In the genomic region with DNA sequence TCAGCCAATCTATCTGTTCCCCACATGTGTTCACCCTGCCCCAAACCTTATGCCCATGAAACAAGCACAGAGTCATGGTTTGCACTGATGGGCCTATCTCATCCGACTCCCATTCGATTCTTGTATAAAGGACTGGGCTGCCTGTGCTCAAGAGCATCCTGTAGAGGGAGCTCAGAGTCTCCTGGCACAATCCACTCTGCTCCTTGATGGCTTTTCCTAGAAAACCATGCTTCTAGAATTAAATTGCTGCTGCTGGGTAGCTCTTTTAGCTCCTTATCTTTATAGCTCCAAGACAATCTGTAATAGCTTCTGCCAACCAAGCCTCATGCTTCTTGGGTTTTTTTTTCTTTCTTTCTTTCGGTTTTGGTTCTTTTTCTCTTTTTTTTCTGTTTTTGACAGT, we compare ENCODE assay signal across 8 cellular contexts. TPM values are rescaled to one million over a fixed set of nuclear protein-coding genes. Genes with fewer than 3 reads are reported as not detected.
DNase-seq lines count a peak whose midpoint lies in the region; ATAC-seq, FAIRE-seq and TF ChIP-seq lines count a peak whose summit lies in the region.

No MANE protein-coding gene starts in this region.

- no peaks in the 10 kb centered on the region for H3K36me3 ChIP-seq in uterus

- no peak overlapping the region for H2BK5ac ChIP-seq in H9 (ENCODE audit: insufficient read length, low read length)

- no peak overlapping the region for H3T11ph ChIP-seq in H9 (ENCODE audit: low read length)

- FAIRE-seq in H54 (lab: Jason Lieb, UNC), result no peak

- H2BK120ac ChIP-seq in H9 (ENCODE audit: low read depth, low read length, poor library complexity, severe bottlenecking), result no peak overlapping the region

- no peaks in the 10 kb centered on the region; the same call in 1 of the 2 replicates for H3K27me3 ChIP-seq in H9 (ENCODE audit: insufficient read depth, low read length)
- no peaks in the 10 kb centered on the region for H3K27me3 ChIP-seq in uterus

- no peak overlapping the region for H3K56ac ChIP-seq in H9 (ENCODE audit: insufficient read length, low read depth, low read length)

- DNase-seq in ACHN, result peak; percentile 35
- DNase-seq in H9, result peak; percentile 53
- DNase-seq in SK-MEL-5 (ENCODE audit: low read depth, low spot score), result peak; percentile 76
- DNase-seq in glutamatergic neuron, result no peak
- no peak for DNase-seq in activated CD4-positive, alpha-beta T cell treated with anti-CD3 and anti-CD28 coated beads, Interleukin-2, amount 50 U/mL, for 1 hour
- no peak for DNase-seq in H54 (ENCODE audit: insufficient read length, low spot score)
- no peak for DNase-seq in uterus

- no peak overlapping the region for H2BK12ac ChIP-seq in H9 (ENCODE audit: insufficient read length, low read depth, low read length)

- no peak overlapping the region for H2AFZ ChIP-seq in H9 (ENCODE audit: low read length)

- H2BK15ac ChIP-seq in H9 (ENCODE audit: low read depth, low read length), result no peak overlapping the region

- H3K9me3 Mint-ChIP-seq in H9, result no peaks in the 10 kb centered on the region
- peaks cover 2% of the 10 kb centered on the region for H3K9me3 Mint-ChIP-seq in glutamatergic neuron (ENCODE audit: unreplicated experiment)

- H3K4me2 ChIP-seq in H9 (ENCODE audit: insufficient read depth, insufficient read length, low read length), result no peak overlapping the region

- H3K9me3 ChIP-seq in H9 (ENCODE audit: control insufficient read depth, low read depth, low read length) (no peaks in the 10 kb centered on the region), uterus (no peaks in the 10 kb centered on the region)

- no peak overlapping the region for H4K91ac ChIP-seq in H9 (ENCODE audit: insufficient read length, low read depth, low read length)

- TF ChIP-seq CTCF in H9 (conservative IDR thresholded peaks at IDR 0.05) (peak; percentile 78), glutamatergic neuron (IDR thresholded peaks at IDR 0.05; ENCODE audit: partially characterized antibody, unreplicated experiment) (peak; percentile 41), uterus (IDR thresholded peaks at IDR 0.05) (no peak)

- H3K23ac ChIP-seq in H9 (ENCODE audit: insufficient read length, low read depth, low read length), result no peak overlapping the region

- H3K23me2 ChIP-seq in H9 (ENCODE audit: insufficient read length, low read depth, low read length, poor library complexity, severe bottlenecking), result no peaks in the 10 kb centered on the region

- H2AK5ac ChIP-seq in H9 (ENCODE audit: insufficient read length, low read length), result no peak overlapping the region

- H3K36me3 Mint-ChIP-seq in H9 (ENCODE audit: insufficient read depth in 1 of 3, low read depth in 3 of 3) (peaks cover 0 to 11% (median 8%) of the 10 kb centered on the region in 3 experiments; a peak in 6 of 7 replicates), glutamatergic neuron (ENCODE audit: unreplicated experiment) (peaks cover 8% of the 10 kb centered on the region)

- no peak overlapping the region for H4K5ac ChIP-seq in H9 (ENCODE audit: insufficient read length, low read depth, low read length)

- H3K14ac ChIP-seq in H9 (ENCODE audit: insufficient read depth, low read length), result no peak overlapping the region

- no peak for ATAC-seq in HG03025 (IDR thresholded peaks at IDR 0.05; ENCODE audit: low FRiP score, unreplicated experiment)

- H3K27me3 Mint-ChIP-seq in H9 (ENCODE audit: low read depth) (no peaks in the 10 kb centered on the region; the same call in 1 of the 2 replicates), glutamatergic neuron (ENCODE audit: unreplicated experiment) (peaks cover 1% of the 10 kb centered on the region)

- H4K20me1 ChIP-seq in H9 (ENCODE audit: control insufficient read depth, insufficient read depth, insufficient read length), result no peaks in the 10 kb centered on the region

- no peaks in the 10 kb centered on the region for H3K4me1 ChIP-seq in H9 (ENCODE audit: insufficient read depth, low read length)
- peaks cover 3 to 6% of the 10 kb centered on the region in 2 donors for H3K4me1 ChIP-seq in uterus

- no peaks in the 10 kb centered on the region for H3K79me2 ChIP-seq in H9 (ENCODE audit: insufficient read depth, low read length)

- no CpG with 5 or more reads among the region's 3 CpGs for WGBS in H9 (ENCODE audit: extremely low coverage, insufficient read length, low lambda C conversion rate)

- H3K9ac ChIP-seq in H9 (ENCODE audit: extremely low read depth, insufficient read length, low read length), result no peak overlapping the region

- no peak overlapping the region for H3K4me3 Mint-ChIP-seq in H9
- H3K4me3 Mint-ChIP-seq in glutamatergic neuron (ENCODE audit: unreplicated experiment), result no peak overlapping the region

- H3K18ac ChIP-seq in H9 (ENCODE audit: insufficient read length, low read depth, low read length), result no peak overlapping the region

- H3K4me1 Mint-ChIP-seq in H9 (peaks cover 7 to 8% of the 10 kb centered on the region in 2 experiments), glutamatergic neuron (ENCODE audit: low read depth, unreplicated experiment) (peaks cover 4% of the 10 kb centered on the region)

- no peak overlapping the region for H2BK20ac ChIP-seq in H9 (ENCODE audit: low read depth, low read length, poor library complexity, severe bottlenecking)

- no peak overlapping the region for H3K4ac ChIP-seq in H9 (ENCODE audit: low read depth, low read length)

- H3K4me3 ChIP-seq in uterus, result no peak overlapping the region

- no peak overlapping the region for H3K27ac Mint-ChIP-seq in H9
- H3K27ac Mint-ChIP-seq in glutamatergic neuron (ENCODE audit: unreplicated experiment), result no peak overlapping the region

- intact Hi-C loops in uterus (cut with DNase I; ENCODE audit: low total_unique reads), result no loop called here

- H4K8ac ChIP-seq in H9 (replicated peaks; ENCODE audit: insufficient read length, low read depth, low read length), result no peak overlapping the region

- H3K79me1 ChIP-seq in H9 (ENCODE audit: insufficient read depth, low read depth, low read length, poor library complexity, severe bottlenecking), result no peaks in the 10 kb centered on the region

- TF ChIP-seq POLR2A in H54 (IDR thresholded peaks at IDR 0.05; ENCODE audit: low read depth, low read length), result no peak
- TF ChIP-seq POLR2A in uterus (IDR thresholded peaks at IDR 0.05), result no peak

- H3K27ac ChIP-seq in H9 (ENCODE audit: insufficient read length, low read depth, low read length) (no peak overlapping the region), uterus (no peak overlapping the region)

- in situ Hi-C loops in ACHN (cut with HindIII; ENCODE audit: low pct_ligation_motif_present, low pct_unique_long_range_greater_than_20kb, low sequenced_read_pairs) (no loop called here), SK-MEL-5 (cut with HindIII; ENCODE audit: low pct_unique_long_range_greater_than_20kb, low sequenced_read_pairs) (no loop called here)

RNA-seq across cellular contexts. Expression of a gene that starts 9.7 kb away (rescaled TPM):
- 4.2 and 4.7 TPM in 2 replicates for total RNA-seq in H9 (2021)
- total RNA-seq in SK-MEL-5 (2014; rRNA removed; shearing (Covaris generic)), result 2.2 and 3.3 TPM in 2 replicates
- polyA plus RNA-seq in SK-MEL-5 (2015; cell fraction: cytosol; rRNA removed), result 1.0 and 1.4 TPM in 2 replicates
- 11.4 and 15.3 TPM in 2 replicates for polyA plus RNA-seq in SK-MEL-5 (2015; cell fraction: nucleus; rRNA removed)
- total RNA-seq in glutamatergic neuron (ENCODE audit: unreplicated experiment), result 9.3 TPM
- 10 to 100 TPM in 1 of 4 donors, 1 to 10 TPM in 2, under 1 TPM in 1; 0.59 to 21.5 (median 8.3) TPM for total RNA-seq in uterus

RNA-seq across cellular contexts. Expression of a gene that starts 17.4 kb away (rescaled TPM):
- total RNA-seq in H9 (2021) (9.6 and 10.1 TPM in 2 replicates), glutamatergic neuron (ENCODE audit: unreplicated experiment) (17.3 TPM), uterus (10 to 100 TPM in 2 of 4 donors, 1 to 10 TPM in 2; 2.4 to 12.8 (median 7.5) TPM)
- 7.5 and 10.7 TPM in 2 replicates for total RNA-seq in SK-MEL-5 (2014; rRNA removed; shearing (Covaris generic))
- polyA plus RNA-seq in SK-MEL-5 (2015; cell fraction: cytosol; rRNA removed), result 3.4 and 3.8 TPM in 2 replicates
- 15.8 and 23.9 TPM in 2 replicates for polyA plus RNA-seq in SK-MEL-5 (2015; cell fraction: nucleus; rRNA removed)

RNA-seq across cellular contexts. Expression of a gene that starts 37.6 kb away (rescaled TPM):
- total RNA-seq in H9 (2021) (not detected in 2 replicates), glutamatergic neuron (ENCODE audit: unreplicated experiment) (not detected), uterus (not detected)
- not detected in 2 replicates for total RNA-seq in SK-MEL-5 (2014; rRNA removed; shearing (Covaris generic))
- polyA plus RNA-seq in SK-MEL-5 (2015; cell fraction: cytosol; rRNA removed), result not detected in 2 replicates
- not detected in 2 replicates for polyA plus RNA-seq in SK-MEL-5 (2015; cell fraction: nucleus; rRNA removed)

RNA-seq across cellular contexts. Expression of a gene that starts 46.8 kb away (rescaled TPM):
- 5.9 and 6.8 TPM in 2 replicates for total RNA-seq in H9 (2021)
- not detected in 2 replicates for total RNA-seq in SK-MEL-5 (2014; rRNA removed; shearing (Covaris generic))
- polyA plus RNA-seq in SK-MEL-5 (2015; cell fraction: cytosol; rRNA removed), result not detected in 2 replicates
- polyA plus RNA-seq in SK-MEL-5 (2015; cell fraction: nucleus; rRNA removed), result not detected in 2 replicates
- not detected for total RNA-seq in glutamatergic neuron (ENCODE audit: unreplicated experiment)
- 1 to 10 TPM in 1 of 4 donors, not detected in 3; 6.4 TPM for total RNA-seq in uterus

Comparison
In these comparisons a context has a peak if more than half of its experiments do, and no peak if none do; other contexts are left out.
1. DNase-seq: peak in ACHN (single experiment), H9 (single experiment) and SK-MEL-5 (single experiment); none in glutamatergic neuron (single experiment), activated CD4-positive, alpha-beta T cell treated with anti-CD3 and anti-CD28 coated beads, Interleukin-2, amount 50 U/mL, for 1 hour (single experiment), H54 (single experiment) and uterus (0 of 2).
2. CTCF ChIP-seq: peak in H9 (single experiment) and glutamatergic neuron (single experiment); none in uterus (0 of 4).